Comparison of ENCODE assay signal across 8 cellular contexts in the genomic region with DNA sequence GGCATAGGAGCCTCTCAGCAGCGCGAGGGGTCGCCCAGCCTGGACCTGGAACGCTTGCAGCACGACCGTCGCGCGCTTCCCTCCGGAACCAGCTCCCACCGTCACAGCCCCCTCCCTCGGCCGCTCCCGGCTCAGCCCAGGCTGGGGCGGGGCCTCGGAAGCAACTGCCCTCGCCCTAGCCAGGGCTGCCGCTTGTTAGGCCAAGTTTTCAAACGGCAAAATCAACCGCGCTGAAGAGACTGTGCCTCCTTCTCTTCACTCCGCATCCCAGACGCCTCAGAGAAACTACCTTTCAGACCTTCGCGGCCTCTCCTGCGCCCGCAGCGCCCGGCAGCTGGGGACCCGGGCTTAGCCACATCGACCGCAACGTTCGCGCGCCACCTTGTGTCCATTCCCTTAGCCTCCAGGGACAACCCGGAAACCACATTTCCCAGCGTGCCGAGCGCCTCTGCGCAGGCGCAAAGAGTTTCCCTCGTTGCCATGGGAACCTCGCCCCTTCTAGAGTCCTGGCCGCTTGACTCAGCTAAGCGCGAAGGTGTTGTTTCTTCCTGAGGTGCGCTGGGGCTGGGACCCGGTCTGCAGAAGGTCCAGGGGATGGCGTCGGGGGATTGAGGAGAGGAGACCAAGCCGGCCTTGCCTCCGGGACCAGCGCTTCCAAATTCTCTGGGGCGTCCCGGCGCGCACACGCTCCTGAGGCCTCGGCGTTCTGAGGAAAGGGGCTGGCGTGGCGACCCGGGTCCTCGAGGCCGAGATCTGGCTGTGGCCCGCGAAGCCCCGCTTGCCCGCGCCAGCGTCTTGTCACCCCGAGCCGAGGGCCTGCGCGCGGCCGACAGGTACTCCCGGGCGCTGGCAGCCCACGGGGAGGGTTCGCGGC. TPM values are rescaled to one million over a fixed set of nuclear protein-coding genes. Genes with fewer than 3 reads are reported as not detected.
DNase-seq lines count a peak whose midpoint lies in the region; ATAC-seq, FAIRE-seq and TF ChIP-seq lines count a peak whose summit lies in the region.

No MANE protein-coding gene starts in this region.

- peak overlapping the region; percentile 88 for H3K9ac ChIP-seq in Loucy (ENCODE audit: low read depth, low read length, poor library complexity, severe bottlenecking)
- H3K9ac ChIP-seq in neural cell (ENCODE audit: low read length) = peak overlapping the region; percentile 65

- H3K27ac ChIP-seq in RWPE2 (ENCODE audit: poor library complexity, severe bottlenecking) (peak overlapping the region; percentile 89), neural cell (ENCODE audit: low read length) (peak overlapping the region; percentile 43)

- H3K27ac Mint-ChIP-seq in stimulated activated naive CD8-positive, alpha-beta T cell treated with anti-CD3 and anti-CD28 coated beads, Interleukin-15, amount 100 ng/mL, for 72 hours = peak overlapping the region; percentile 91 to 97

- TF ChIP-seq CTCF in Loucy (conservative IDR thresholded peaks at IDR 0.05; ENCODE audit: low read length) (peak; percentile 86), RWPE2 (IDR thresholded peaks at IDR 0.05; ENCODE audit: poor library complexity, severe bottlenecking) (peak; percentile 97), fibroblast of villous mesenchyme (IDR thresholded peaks at IDR 0.05; ENCODE audit: insufficient read depth, low read depth, low read length) (peak; percentile 91), neural cell (IDR thresholded peaks at IDR 0.05; ENCODE audit: poor library complexity, severe bottlenecking) (peak; percentile 100)

- H4K20me1 ChIP-seq in Loucy (ENCODE audit: insufficient read depth, low read length, poor library complexity, severe bottlenecking) (no peaks in the 10 kb centered on the region), neural cell (ENCODE audit: insufficient read depth) (no peaks in the 10 kb centered on the region)

- H3K27me3 Mint-ChIP-seq in stimulated activated naive CD8-positive, alpha-beta T cell treated with anti-CD3 and anti-CD28 coated beads, Interleukin-15, amount 100 ng/mL, for 72 hours = no peaks in the 10 kb centered on the region

- H2AFZ ChIP-seq in Loucy (ENCODE audit: low read length) (peak overlapping the region; percentile 96), neural cell (ENCODE audit: low read depth, low read length) (peak overlapping the region; percentile 66)

- H3F3A ChIP-seq in Loucy (ENCODE audit: low read depth) (no peaks in the 10 kb centered on the region), neural cell (ENCODE audit: insufficient read depth, low read length, poor library complexity, severe bottlenecking) (no peaks in the 10 kb centered on the region)

- DNase-seq in H7 = peak; percentile 99
- peak; percentile 94 for DNase-seq in RWPE2 (ENCODE audit: low spot score)
- DNase-seq in activated effector memory CD4-positive, alpha-beta T cell treated with anti-CD3 and anti-CD28 coated beads, Interleukin-2, amount 50 U/mL, for 16 hours = peak; percentile 99
- DNase-seq in fibroblast of villous mesenchyme (ENCODE audit: low read depth) = peak; percentile 92
- peak; percentile 98 to 99 for DNase-seq in stimulated activated naive CD8-positive, alpha-beta T cell treated with anti-CD3 and anti-CD28 coated beads, Interleukin-15, amount 100 ng/mL, for 72 hours

- H3K4me3 ChIP-seq in H7 (ENCODE audit: insufficient read depth, low read depth, low read length) (peak overlapping the region; percentile 79), Loucy (ENCODE audit: low read length, poor library complexity, severe bottlenecking) (peak overlapping the region; percentile 93), RWPE2 (ENCODE audit: severe bottlenecking) (peak overlapping the region; percentile 65), fibroblast of villous mesenchyme (ENCODE audit: low read depth, low read length) (peak overlapping the region; percentile 91), neural cell (ENCODE audit: low read length) (peak overlapping the region; percentile 74)

- H3K27me3 ChIP-seq in H7 (ENCODE audit: control insufficient read depth, insufficient read depth, low read length) = peaks cover 22% of the 10 kb centered on the region
- no peaks in the 10 kb centered on the region for H3K27me3 ChIP-seq in Loucy (ENCODE audit: insufficient read depth, low read length, poor library complexity, severe bottlenecking)
- no peaks in the 10 kb centered on the region for H3K27me3 ChIP-seq in RWPE2 (ENCODE audit: insufficient read depth, poor library complexity, severe bottlenecking)
- no peaks in the 10 kb centered on the region for H3K27me3 ChIP-seq in neural cell (ENCODE audit: insufficient read depth, low read depth, low read length)

- H3K9me2 ChIP-seq in Loucy (replicated peaks; ENCODE audit: low read depth, low read length) (no peaks in the 10 kb centered on the region), neural cell (ENCODE audit: insufficient read depth, low read length) (no peaks in the 10 kb centered on the region)

- H3K9me3 ChIP-seq in Loucy (ENCODE audit: insufficient read depth, low read depth, low read length) (no peaks in the 10 kb centered on the region), RWPE2 (ENCODE audit: severe bottlenecking) (no peaks in the 10 kb centered on the region), neural cell (ENCODE audit: low read length) (no peaks in the 10 kb centered on the region)

- ATAC-seq in RWPE2 (ENCODE audit: low read depth) = peak; percentile 66
- peak; percentile 92 for ATAC-seq in stimulated activated naive CD8-positive, alpha-beta T cell treated with anti-CD3 and anti-CD28 coated beads, Interleukin-15, amount 100 ng/mL, for 72 hours

- H3K4me1 ChIP-seq in Loucy (ENCODE audit: insufficient read depth, low read length, poor library complexity, severe bottlenecking) (peaks cover 15% of the 10 kb centered on the region), RWPE2 (ENCODE audit: insufficient read depth, poor library complexity, severe bottlenecking) (peaks cover 23% of the 10 kb centered on the region)

- FAIRE-seq in G401.6 (lab: Jason Lieb, UNC) = peak; percentile 76

- peak overlapping the region; percentile 96 to 97 for H3K4me3 Mint-ChIP-seq in stimulated activated naive CD8-positive, alpha-beta T cell treated with anti-CD3 and anti-CD28 coated beads, Interleukin-15, amount 100 ng/mL, for 72 hours

- H3K9me3 Mint-ChIP-seq in stimulated activated naive CD8-positive, alpha-beta T cell treated with anti-CD3 and anti-CD28 coated beads, Interleukin-15, amount 100 ng/mL, for 72 hours = no peaks in the 10 kb centered on the region

- TF ChIP-seq EP300 in neural cell (conservative IDR thresholded peaks at IDR 0.05; ENCODE audit: poor library complexity, severe bottlenecking) = peak; percentile 48

- H3K79me2 ChIP-seq in Loucy (ENCODE audit: insufficient read depth, low read length) (no peaks in the 10 kb centered on the region), neural cell (replicated peaks; ENCODE audit: insufficient read depth, low read length) (peaks cover 11% of the 10 kb centered on the region)

- H3K4me2 ChIP-seq in Loucy (ENCODE audit: low read depth, low read length, poor library complexity, severe bottlenecking) = peak overlapping the region; percentile 89
- H3K4me2 ChIP-seq in neural cell (ENCODE audit: low read length) = peak overlapping the region; percentile 83

- peak; percentile 98 for TF ChIP-seq RAD21 in neural cell (conservative IDR thresholded peaks at IDR 0.05)

- no peaks in the 10 kb centered on the region for H3K36me3 ChIP-seq in H7 (replicated peaks; ENCODE audit: control insufficient read depth, insufficient read depth, low read length)
- H3K36me3 ChIP-seq in Loucy (ENCODE audit: insufficient read depth, low read length) = no peaks in the 10 kb centered on the region
- no peaks in the 10 kb centered on the region for H3K36me3 ChIP-seq in RWPE2 (ENCODE audit: low read depth)
- H3K36me3 ChIP-seq in neural cell (ENCODE audit: insufficient read depth, low read length) = no peaks in the 10 kb centered on the region

- peaks cover 31% of the 10 kb centered on the region for H3K4me1 Mint-ChIP-seq in stimulated activated naive CD8-positive, alpha-beta T cell treated with anti-CD3 and anti-CD28 coated beads, Interleukin-15, amount 100 ng/mL, for 72 hours

TF ChIP-seq in neural cell, 6 proteins besides CTCF, POLR2A, EP300 and RAD21 (continues in another document):
- TF ChIP-seq POLR2AphosphoS5 (IDR thresholded peaks at IDR 0.05) = peak; percentile 71
- TF ChIP-seq SMC3 (conservative IDR thresholded peaks at IDR 0.05; ENCODE audit: poor library complexity) = peak; percentile 97
- peak; percentile 24 for TF ChIP-seq TAF1 (IDR thresholded peaks at IDR 0.05; ENCODE audit: low read depth)
- peak; percentile 91 for TF ChIP-seq MXI1 (conservative IDR thresholded peaks at IDR 0.05; ENCODE audit: poor library complexity, severe bottlenecking)

RNA-seq across cellular contexts. Expression of a gene that starts 14.3 kb away (rescaled TPM):
- 23.6 and 30.2 TPM in 2 replicates for total RNA-seq in H7 (2014; rRNA removed; shearing (Covaris generic))
- total RNA-seq in fibroblast of villous mesenchyme = 16.1 and 21.2 TPM in 2 replicates
- polyA plus RNA-seq in neural cell = 0.89 and 1.4 TPM in 2 replicates
- 3.4 TPM in 1 of 2 replicates, not detected in the other for polyA minus RNA-seq in neural cell

RNA-seq across cellular contexts. Expression of a gene that starts 28.5 kb away (rescaled TPM):
- total RNA-seq in H7 (2014; rRNA removed; shearing (Covaris generic)) = 29.1 and 32.2 TPM in 2 replicates
- total RNA-seq in fibroblast of villous mesenchyme = 29.6 and 29.8 TPM in 2 replicates
- 93.5 and 111 TPM in 2 replicates for polyA plus RNA-seq in neural cell
- polyA minus RNA-seq in neural cell = 48.3 and 59.2 TPM in 2 replicates

RNA-seq across cellular contexts. Expression of a gene that starts 35.7 kb away (rescaled TPM):
- 49.8 and 53.9 TPM in 2 replicates for total RNA-seq in H7 (2014; rRNA removed; shearing (Covaris generic))
- 43.2 and 68.9 TPM in 2 replicates for total RNA-seq in fibroblast of villous mesenchyme
- 6.0 and 6.8 TPM in 2 replicates for polyA plus RNA-seq in neural cell
- 2.5 and 6.1 TPM in 2 replicates for polyA minus RNA-seq in neural cell

RNA-seq across cellular contexts. Expression of a gene that starts 51.3 kb away (rescaled TPM):
- total RNA-seq in H7 (2014; rRNA removed; shearing (Covaris generic)) = 73.8 and 82.1 TPM in 2 replicates
- 24.5 and 33.2 TPM in 2 replicates for total RNA-seq in fibroblast of villous mesenchyme
- 47.3 and 59.1 TPM in 2 replicates for polyA plus RNA-seq in neural cell
- polyA minus RNA-seq in neural cell = 60.9 and 68.9 TPM in 2 replicates

RNA-seq across cellular contexts. Expression of a gene that starts 55.8 kb away (rescaled TPM):
- total RNA-seq in H7 (2014; rRNA removed; shearing (Covaris generic)) = 3.7 and 4.4 TPM in 2 replicates
- total RNA-seq in fibroblast of villous mesenchyme = 3.5 and 4.7 TPM in 2 replicates
- polyA plus RNA-seq in neural cell = 0.34 TPM in 1 of 2 replicates, not detected in the other
- polyA minus RNA-seq in neural cell = not detected in 2 replicates

Comparison
In these comparisons a context has a peak if more than half of its experiments do, and no peak if none do; other contexts are left out.
1. Peak in every context shown above with its lines: DNase-seq, ATAC-seq, H3K4me3 ChIP-seq and H3K27ac ChIP-seq.